ENCODE assay signal across 1 cellular context in the genomic region with DNA sequence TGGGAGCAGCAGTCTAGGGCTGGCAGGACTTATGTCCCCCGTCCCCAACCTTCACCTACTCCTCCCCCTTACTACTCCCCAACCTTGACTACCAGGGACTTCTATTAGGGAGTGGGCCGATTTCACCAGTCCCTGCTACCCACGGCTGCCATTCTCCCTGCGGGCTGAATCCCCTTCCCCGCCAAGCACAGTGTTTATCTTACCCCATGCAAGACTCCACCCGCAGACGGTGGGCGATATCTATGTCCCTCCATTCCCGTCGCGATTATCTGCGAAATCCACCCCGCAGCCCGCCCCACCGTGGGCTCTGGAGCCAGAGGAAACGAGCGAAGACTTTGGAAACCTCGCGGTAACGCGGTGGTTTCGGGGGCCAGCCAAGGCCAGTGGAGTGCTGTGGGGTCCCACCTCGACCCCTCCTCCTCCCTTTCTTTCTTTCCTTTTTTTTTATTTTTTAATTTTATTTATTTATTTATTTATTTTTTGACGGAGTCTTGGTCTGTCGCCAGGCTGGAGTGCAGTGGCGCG.
TF ChIP-seq lines count a peak whose summit lies in the region.

No MANE protein-coding gene starts in this region.

TF ChIP-seq in A549, 52 proteins besides CTCF, POLR2A, EP300 and RAD21:
- TF ChIP-seq NPAS2 (CRISPR knock-in tag; IDR thresholded peaks at IDR 0.05; ENCODE audit: borderline replicate concordance), result no peak
- no peak for TF ChIP-seq EHF (CRISPR knock-in tag; IDR thresholded peaks at IDR 0.05)
- no peak for TF ChIP-seq CHD4 (IDR thresholded peaks at IDR 0.05; ENCODE audit: borderline replicate concordance)
- no peak for TF ChIP-seq NR3C1 (IDR thresholded peaks at IDR 0.05)
